In genomic region chr2:238700122-238700457, GRCh38 we compare ENCODE assay signal across 21 cellular contexts.
DNase-seq lines count a peak whose midpoint lies in the region; ATAC-seq, FAIRE-seq and TF ChIP-seq lines count a peak whose summit lies in the region.
"Had no signal": no experiment of that assay in that cellular context is flagged by ENCODE, and none has a peak within 500 bp of the region (broad histone marks: within the 10 kb centered on the region; RNA-seq: fewer than 3 reads in every experiment).

No MANE protein-coding gene starts in this region.

- H3K79me2 ChIP-seq in fibroblast of lung (ENCODE audit: control insufficient read depth, insufficient read depth, low read length) (no peaks in the 10 kb centered on the region), HepG2 (ENCODE audit: insufficient read depth, low read length) (no peaks in the 10 kb centered on the region)

- H3K36me3 Mint-ChIP-seq in HFFc6 (ENCODE audit: low read depth) = no peaks in the 10 kb centered on the region
- H3K36me3 Mint-ChIP-seq: memory B cell, neural progenitor cell had no signal

- no peaks in the 10 kb centered on the region for H3K36me3 ChIP-seq in fibroblast of lung (ENCODE audit: control insufficient read depth, insufficient read depth, low read length)
- H3K36me3 ChIP-seq in HepG2 (replicated peaks in 1 of 2; ENCODE audit: control insufficient read depth in 1 of 2, insufficient read depth in 2 of 2, low read length in 2 of 2) = no peaks in the 10 kb centered on the region
- H3K36me3 ChIP-seq in upper lobe of left lung = no peaks in the 10 kb centered on the region
- H3K36me3 ChIP-seq: BLaER1 treated with 17β-estradiol and CSF1 and Interleukin-3, amounts not matched to agents 10 nM and 100 nM; esophagus squamous epithelium; neural progenitor cell; sigmoid colon; SJCRH30; thyroid gland had no signal

- TF ChIP-seq RAD21 in HepG2 (CRISPR knock-in tag; IDR thresholded peaks at IDR 0.05) = no peak

- no TSS peak for BruUV-seq in HepG2 (replicated peaks; lab: Mats Ljungman, UMichigan)

- intact Hi-C loops in HepG2 (cut with micrococcal nuclease; ENCODE audit: unreplicated experiment) = no loop called here

- WGBS in HepG2 (ENCODE audit: low lambda C conversion rate) = 30% methylated on average over 7 of the region's 11 CpGs
- WGBS in upper lobe of left lung, 2 donors = 58 to 64% methylated on average over 3 to 11 of the region's 11 CpGs

- H3K27me3 Mint-ChIP-seq in HFFc6 (ENCODE audit: insufficient read depth) = peaks cover 32% of the 10 kb centered on the region
- H3K27me3 Mint-ChIP-seq: memory B cell had no signal

- no peak overlapping the region for H3K27ac Mint-ChIP-seq in HFFc6
- H3K27ac Mint-ChIP-seq: memory B cell, neural progenitor cell had no signal

- H4K20me1 ChIP-seq in fibroblast of lung (ENCODE audit: control insufficient read depth, extremely low read depth, insufficient read depth, low read length) (no peaks in the 10 kb centered on the region), HepG2 (ENCODE audit: insufficient read depth, low read length) (no peaks in the 10 kb centered on the region)
- H4K20me1 ChIP-seq: BLaER1 treated with 17β-estradiol and CSF1 and Interleukin-3, amounts not matched to agents 10 nM and 100 nM had no signal

- H3K4me1 ChIP-seq in fibroblast of lung (ENCODE audit: control insufficient read depth, extremely low read depth, insufficient read depth, low read length) (no peaks in the 10 kb centered on the region), HepG2 (ENCODE audit: insufficient read depth, low read length) (0 out of 2 replicates have a peak, but pooled peaks cover 7% of the 10 kb centered on the region), upper lobe of left lung (peaks cover 0 to 17% (median 10%) of the 10 kb centered on the region in 4 donors)
- H3K4me1 ChIP-seq: neural progenitor cell, SJCRH30 had no signal

- in situ Hi-C loops in HepG2 (cut with HindIII; ENCODE audit: extremely low pct_ligation_motif_present, low pct_unique_long_range_greater_than_20kb) (no loop called here), GM13976 (cut with MboI; ENCODE audit: low sequenced_read_pairs, unreplicated experiment) (no loop called here)

- no peak overlapping the region for H3K4me3 Mint-ChIP-seq in HFFc6
- H3K4me3 Mint-ChIP-seq: memory B cell, neural progenitor cell had no signal

- H2AFZ ChIP-seq in fibroblast of lung (ENCODE audit: low read length) (no peak overlapping the region), HepG2 (ENCODE audit: low read length) (no peak overlapping the region)
- H2AFZ ChIP-seq: neural progenitor cell had no signal

- H3K27ac ChIP-seq in fibroblast of lung (ENCODE audit: insufficient read depth, low read length) (no peak overlapping the region), HepG2 (ENCODE audit: extremely low read length, insufficient read depth, low read length) (no peak overlapping the region), upper lobe of left lung (peak overlapping the region; percentile 51 to 89 (median 71))
- H3K27ac ChIP-seq: BLaER1 treated with 17β-estradiol and CSF1 and Interleukin-3, amounts not matched to agents 10 nM and 100 nM; neural progenitor cell; SJCRH30; thyroid gland had no signal

- H3K27me3 ChIP-seq in fibroblast of lung (ENCODE audit: control insufficient read depth, insufficient read depth, low read length) = no peaks in the 10 kb centered on the region
- peaks cover 0 to 52% of the 10 kb centered on the region in 2 experiments; a peak in 4 of 5 replicates for H3K27me3 ChIP-seq in HepG2 (ENCODE audit: control insufficient read depth in 1 of 2, insufficient read depth in 2 of 2, low read length in 2 of 2)
- H3K27me3 ChIP-seq in upper lobe of left lung = no peaks in the 10 kb centered on the region
- H3K27me3 ChIP-seq: BLaER1 treated with 17β-estradiol and CSF1 and Interleukin-3, amounts not matched to agents 10 nM and 100 nM; esophagus squamous epithelium; neural progenitor cell; sigmoid colon; thyroid gland had no signal

- no peak for TF ChIP-seq EP300 in HepG2 (IDR thresholded peaks at IDR 0.05; ENCODE audit: low read depth in 2 of 2, low read length in 2 of 2)
- no peak for TF ChIP-seq EP300 in HepG2 (CRISPR knock-in tag; IDR thresholded peaks at IDR 0.05; ENCODE audit: borderline replicate concordance)
- TF ChIP-seq EP300 in upper lobe of left lung (IDR thresholded peaks at IDR 0.05) = peak; percentile 49 to 95 (median 86)

- TF ChIP-seq CTCF in HFFc6 (IDR thresholded peaks at IDR 0.05) = no peak
- TF ChIP-seq CTCF in fibroblast of lung (conservative IDR thresholded peaks at IDR 0.05 in 1 of 2, IDR thresholded peaks at IDR 0.05 in 1 of 2; ENCODE audit: low read depth in 1 of 2, low read length in 2 of 2) = no peak
- no peak for TF ChIP-seq CTCF in HepG2 (CRISPR knock-in tag; IDR thresholded peaks at IDR 0.05)
- TF ChIP-seq CTCF in upper lobe of left lung (IDR thresholded peaks at IDR 0.05) = no peak
- no peak for TF ChIP-seq CTCF in GM13976 (IDR thresholded peaks at IDR 0.05; ENCODE audit: borderline replicate concordance, control extremely low read depth, extremely low read depth, insufficient read depth, missing control alignments)

- H3K4me2 ChIP-seq in fibroblast of lung (ENCODE audit: extremely low read depth, insufficient read depth, low read length) (no peak overlapping the region), HepG2 (ENCODE audit: low read depth, low read length) (no peak overlapping the region)
- H3K4me2 ChIP-seq: neural progenitor cell had no signal

- no peak for ATAC-seq in HepG2
- peak; percentile 88 to 89 for ATAC-seq in upper lobe of left lung (ENCODE audit: low FRiP score in 2 of 2)
- no peak for ATAC-seq in GM19035 (IDR thresholded peaks at IDR 0.05; ENCODE audit: unreplicated experiment)

- POLR2A ChIA-PET in HepG2 (lab: Yijun Ruan, JAX) = no interaction called here

- no peaks in the 10 kb centered on the region for H3K9me3 Mint-ChIP-seq in HFFc6
- H3K9me3 Mint-ChIP-seq: memory B cell, neural progenitor cell had no signal

- no peaks in the 10 kb centered on the region for H3K4me1 Mint-ChIP-seq in HFFc6 (ENCODE audit: low read depth)
- H3K4me1 Mint-ChIP-seq: memory B cell had no signal

- H3K9me3 ChIP-seq in fibroblast of lung (ENCODE audit: control insufficient read depth, insufficient read depth, low read depth, low read length) (no peaks in the 10 kb centered on the region), HepG2 (ENCODE audit: low read length) (no peaks in the 10 kb centered on the region), upper lobe of left lung (no peaks in the 10 kb centered on the region)
- H3K9me3 ChIP-seq: esophagus squamous epithelium, sigmoid colon, SJCRH30, thyroid gland had no signal

- peak; percentile 6 for DNase-seq in HFFc6
- DNase-seq in fibroblast of lung (ENCODE audit: low read depth in 2 of 2) = peak; percentile 42 to 48
- DNase-seq in HepG2 (ENCODE audit: low spot score) = no peak
- DNase-seq in upper lobe of left lung = peak in 1 of 2 donors; percentile 81
- DNase-seq in midbrain (lab: John Stamatoyannopoulos, UW) = no peak
- no peak for DNase-seq in GM13976 (ENCODE audit: low spot score)
- DNase-seq: activated CD4-positive, alpha-beta T cell treated with anti-CD3 and anti-CD28 coated beads, Interleukin-2, amount 50 U/mL, for 48 hours; amniotic stem cell; dermis blood vessel endothelial cell; DMS79; esophagus squamous epithelium; KG1; NCI-H1105 treated with DMSO at 0.1 percent for 48 hours; sigmoid colon; SJCRH30; stimulated activated CD4-positive, alpha-beta T cell treated with anti-CD3 and anti-CD28 coated beads, Interleukin-4, amount 100 ng/mL, for 24 hours had no signal

- H3K9ac ChIP-seq in fibroblast of lung (ENCODE audit: insufficient read depth, low read length) (no peak overlapping the region), HepG2 (ENCODE audit: insufficient read depth, low read depth, low read length) (no peak overlapping the region)
- H3K9ac ChIP-seq: BLaER1 treated with 17β-estradiol and CSF1 and Interleukin-3, amounts not matched to agents 10 nM and 100 nM; neural progenitor cell had no signal

- FAIRE-seq in HepG2 (lab: Jason Lieb, UNC) = no peak

- H3K4me3 ChIP-seq in fibroblast of lung (replicated peaks in 1 of 4; ENCODE audit: control extremely low read depth in 1 of 4, insufficient read depth in 1 of 4, low read depth in 3 of 4, low read length in 4 of 4) (no peak overlapping the region), HepG2 (replicated peaks in 1 of 3; ENCODE audit: insufficient read depth in 1 of 3, low read depth in 2 of 3, low read length in 3 of 3) (no peak overlapping the region), upper lobe of left lung (no peak overlapping the region)
- H3K4me3 ChIP-seq: BLaER1 treated with 17β-estradiol and CSF1 and Interleukin-3, amounts not matched to agents 10 nM and 100 nM; esophagus squamous epithelium; neural progenitor cell; sigmoid colon; SJCRH30; thyroid gland had no signal

- no peak for TF ChIP-seq POLR2A in HepG2 (IDR thresholded peaks at IDR 0.05; ENCODE audit: insufficient read depth in 1 of 2, low read depth in 2 of 2, low read length in 2 of 2)
- TF ChIP-seq POLR2A in upper lobe of left lung (IDR thresholded peaks at IDR 0.05) = peak in 1 of 4 donors; percentile 60

- CTCF ChIA-PET in HepG2 (lab: Yijun Ruan, JAX; ENCODE audit: low intra/inter-chr PET ratio, low total read pairs) = no interaction called here

TF ChIP-seq in HepG2, 621 proteins besides CTCF, POLR2A, EP300 and RAD21 (continues in another document):
- TF ChIP-seq CREB1 (IDR thresholded peaks at IDR 0.05) (peak; percentile 54), CREB1 (CRISPR knock-in tag; IDR thresholded peaks at IDR 0.05) (no peak), ATF7 (IDR thresholded peaks at IDR 0.05) (peak; percentile 86), ATF7 (CRISPR knock-in tag; IDR thresholded peaks at IDR 0.05) (no peak), ZFAT (CRISPR knock-in tag; conservative IDR thresholded peaks at IDR 0.05) (no peak), DMTF1 (CRISPR knock-in tag; IDR thresholded peaks at IDR 0.05) (no peak), MAFF (IDR thresholded peaks at IDR 0.05; ENCODE audit: low read depth, low read length) (0 out of 2 replicates have a peak, but pooled peaks have one; percentile 13), SMAD9 (CRISPR knock-in tag; IDR thresholded peaks at IDR 0.05) (no peak)

Comparison
In these comparisons a context has a peak if more than half of its experiments do, and no peak if none do; other contexts are left out.
1. DNase-seq: peak in HFFc6 (single experiment) and fibroblast of lung (2 of 2); none in HepG2 (single experiment), midbrain (single experiment) and GM13976 (single experiment).
2. H3K27ac ChIP-seq: peak in upper lobe of left lung (4 of 4); none in fibroblast of lung (single experiment) and HepG2 (single experiment).
3. ATAC-seq: peak in upper lobe of left lung (2 of 2); none in HepG2 (single experiment) and GM19035 (single experiment).